In genomic region chr6:14875678-14876063, GRCh38 we compare ENCODE assay signal across 1 cellular context.
TF ChIP-seq lines count a peak whose summit lies in the region.

No MANE protein-coding gene starts in this region.

TF ChIP-seq in IMR-90, 13 proteins besides CTCF, POLR2A, EP300 and RAD21 (continued from another document):
- TF ChIP-seq USF2 (IDR thresholded peaks at IDR 0.05; ENCODE audit: low read depth, low read length) = no peak
- no peak for TF ChIP-seq NFE2L2 (IDR thresholded peaks at IDR 0.05; ENCODE audit: low read depth, low read length)
- TF ChIP-seq MXI1 (IDR thresholded peaks at IDR 0.05; ENCODE audit: borderline replicate concordance, low read depth, low read length) = no peak
- no peak for TF ChIP-seq FOS (IDR thresholded peaks at IDR 0.05; ENCODE audit: low read depth, low read length)
- no peak for TF ChIP-seq CEBPB (IDR thresholded peaks at IDR 0.05; ENCODE audit: low read depth, low read length)
- TF ChIP-seq CHD1 (IDR thresholded peaks at IDR 0.05; ENCODE audit: low read depth, low read length) = no peak
- TF ChIP-seq MAFK (IDR thresholded peaks at IDR 0.05; ENCODE audit: low read depth, low read length) = no peak
- no peak for TF ChIP-seq RFX5 (IDR thresholded peaks at IDR 0.05; ENCODE audit: low read depth, low read length)
- no peak for TF ChIP-seq MAZ (IDR thresholded peaks at IDR 0.05; ENCODE audit: borderline replicate concordance, low read depth, low read length)
- no peak for TF ChIP-seq RCOR1 (IDR thresholded peaks at IDR 0.05; ENCODE audit: insufficient replicate concordance, low read length)
- no peak for TF ChIP-seq ELK1 (IDR thresholded peaks at IDR 0.05; ENCODE audit: borderline replicate concordance, low read depth, low read length)
